In the genomic region with DNA sequence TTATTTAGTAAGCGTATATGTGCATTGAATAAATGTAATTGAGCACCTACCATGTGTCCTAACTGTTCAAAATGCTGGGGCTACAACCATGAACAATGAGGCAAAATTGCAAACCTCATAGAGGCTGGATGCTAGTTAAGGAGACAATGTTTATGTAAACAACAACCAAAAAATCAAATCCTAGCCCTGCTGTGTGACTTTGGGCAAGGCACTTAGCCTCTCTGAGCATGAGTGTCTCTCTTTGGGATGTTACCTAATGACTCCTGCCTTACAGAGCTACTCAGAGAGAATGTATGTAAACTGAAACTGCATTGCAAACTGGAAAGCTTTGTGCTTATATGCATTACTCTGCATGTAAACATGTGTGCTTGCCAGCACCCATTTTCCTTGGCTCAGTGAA, we compare ENCODE assay signal across 29 cellular contexts.
"Had no signal": no experiment of that assay in that cellular context is flagged by ENCODE, and none has a peak within 500 bp of the region (broad histone marks: within the 10 kb centered on the region; RNA-seq: fewer than 3 reads in every experiment).

No MANE protein-coding gene starts in this region.

- H3K4me3 ChIP-seq: left lung, lower lobe of right lung, pancreas, prostate gland, sigmoid colon, spleen, suprapubic skin, thoracic aorta, tibial artery, uterus had no signal

- DNase-seq: immature natural killer cell; kidney; left colon; left lung; lower lobe of right lung; mammary epithelial cell; mesenchymal stem cell; naive thymus-derived CD8-positive, alpha-beta T cell; nucleus accumbens; pancreas; posterior cingulate gyrus; retina; right cardiac atrium; sigmoid colon; small intestine; spleen; stimulated activated CD4-positive, alpha-beta T cell treated with anti-CD3 and anti-CD28 coated beads, Interleukin-4, amount 100 ng/mL, for 24 hours; stimulated activated naive CD4-positive, alpha-beta T cell; tibial artery; uterus had no signal

- H3K27ac ChIP-seq: left lung, lower lobe of right lung, pancreas, prostate gland, sigmoid colon, spleen, suprapubic skin, thoracic aorta, tibial artery, uterus had no signal

- H3K4me3 Mint-ChIP-seq: immature natural killer cell; naive thymus-derived CD8-positive, alpha-beta T cell; nephron; neural crest cell; stimulated activated effector memory CD8-positive, alpha-beta T cell treated with anti-CD3 and anti-CD28 coated beads, Interleukin-12 subunit alpha, Interleukin-12 subunit beta, amount 100 ng/mL, for 72 hours; stimulated activated naive CD8-positive, alpha-beta T cell treated with anti-CD3 and anti-CD28 coated beads, Interleukin-15, Interleukin-2, amounts not matched to agents 100 ng/mL and 50 ng/mL, for 24 hours; type B pancreatic cell had no signal

- H3K4me1 Mint-ChIP-seq: stimulated activated effector memory CD8-positive, alpha-beta T cell treated with anti-CD3 and anti-CD28 coated beads, Interleukin-12 subunit alpha, Interleukin-12 subunit beta, amount 100 ng/mL, for 72 hours had no signal

- H3K36me3 Mint-ChIP-seq: immature natural killer cell; naive thymus-derived CD8-positive, alpha-beta T cell; stimulated activated effector memory CD8-positive, alpha-beta T cell treated with anti-CD3 and anti-CD28 coated beads, Interleukin-12 subunit alpha, Interleukin-12 subunit beta, amount 100 ng/mL, for 72 hours; type B pancreatic cell had no signal

- H3K9me3 Mint-ChIP-seq: immature natural killer cell; nephron; neural crest cell; stimulated activated effector memory CD8-positive, alpha-beta T cell treated with anti-CD3 and anti-CD28 coated beads, Interleukin-12 subunit alpha, Interleukin-12 subunit beta, amount 100 ng/mL, for 72 hours; stimulated activated naive CD8-positive, alpha-beta T cell treated with anti-CD3 and anti-CD28 coated beads, Interleukin-15, Interleukin-2, amounts not matched to agents 100 ng/mL and 50 ng/mL, for 24 hours; type B pancreatic cell had no signal

- ATAC-seq: left colon; left lung; lower lobe of right lung; naive thymus-derived CD8-positive, alpha-beta T cell; pancreas; right cardiac atrium; stimulated activated effector memory CD8-positive, alpha-beta T cell treated with anti-CD3 and anti-CD28 coated beads, Interleukin-12 subunit alpha, Interleukin-12 subunit beta, amount 100 ng/mL, for 72 hours had no signal

- FAIRE-seq: islet of Langerhans, kidney, pancreas, small intestine had no signal

- H3K9me3 ChIP-seq: left lung, lower lobe of right lung, pancreas, prostate gland, sigmoid colon, spleen, suprapubic skin, thoracic aorta, tibial artery, uterus had no signal

- H3K27ac Mint-ChIP-seq: immature natural killer cell; naive thymus-derived CD8-positive, alpha-beta T cell; nephron; stimulated activated effector memory CD8-positive, alpha-beta T cell treated with anti-CD3 and anti-CD28 coated beads, Interleukin-12 subunit alpha, Interleukin-12 subunit beta, amount 100 ng/mL, for 72 hours; stimulated activated naive CD8-positive, alpha-beta T cell treated with anti-CD3 and anti-CD28 coated beads, Interleukin-15, Interleukin-2, amounts not matched to agents 100 ng/mL and 50 ng/mL, for 24 hours; type B pancreatic cell had no signal

- H3K36me3 ChIP-seq: left lung, lower lobe of right lung, pancreas, prostate gland, sigmoid colon, spleen, suprapubic skin, thoracic aorta, tibial artery, uterus had no signal
